16 cellular contexts compared by ENCODE assay signal in genomic region chr14:59249029-59249428, GRCh38.
DNase-seq lines count a peak whose midpoint lies in the region; TF ChIP-seq lines count a peak whose summit lies in the region.
"Had no signal": no experiment of that assay in that cellular context is flagged by ENCODE, and none has a peak within 500 bp of the region (broad histone marks: within the 10 kb centered on the region; RNA-seq: fewer than 3 reads in every experiment).

No MANE protein-coding gene starts in this region.

- H3K9me3 Mint-ChIP-seq in chondrocyte (ENCODE audit: low read depth) (no peaks in the 10 kb centered on the region), nephron (peaks cover under 1% of the 10 kb centered on the region)

- CTCF ChIA-PET in A673 (lab: Charles Lee), result no interaction called here

- POLR2A ChIA-PET in A673 (lab: Charles Lee; ENCODE audit: low non-redundant PET), result no interaction called here

- H3K36me3 ChIP-seq in A673 (ENCODE audit: insufficient read depth, low read length, poor library complexity, severe bottlenecking) (no peaks in the 10 kb centered on the region), SJCRH30 (no peaks in the 10 kb centered on the region)

- TF ChIP-seq CTCF in A673 (conservative IDR thresholded peaks at IDR 0.05; ENCODE audit: low read depth, low read length), result no peak
- no peak for TF ChIP-seq CTCF in chondrocyte (IDR thresholded peaks at IDR 0.05)
- TF ChIP-seq CTCF in nephron (IDR thresholded peaks at IDR 0.05; ENCODE audit: unreplicated experiment in 3 of 3), result no peak

- BruUV-seq in A673 (replicated peaks; lab: Mats Ljungman, UMichigan), result no TSS peak

- intact Hi-C loops in A673 (cut with micrococcal nuclease; ENCODE audit: unreplicated experiment), result no loop called here

- H3K27me3 Mint-ChIP-seq in chondrocyte (ENCODE audit: low read depth), result no peaks in the 10 kb centered on the region
- no peaks in the 10 kb centered on the region for H3K27me3 Mint-ChIP-seq in nephron (ENCODE audit: low read depth)

- H3K9me3 ChIP-seq in A673 (ENCODE audit: low read depth, low read length, poor library complexity, severe bottlenecking), result no peaks in the 10 kb centered on the region
- H3K9me3 ChIP-seq in SJCRH30 (replicated peaks), result no peaks in the 10 kb centered on the region

- H3K4me1 ChIP-seq in A673 (ENCODE audit: insufficient read depth, low read length, poor library complexity, severe bottlenecking) (peaks cover 21% of the 10 kb centered on the region), SJCRH30 (peaks cover 13% of the 10 kb centered on the region)

- peak overlapping the region; percentile 27 for H3K27ac Mint-ChIP-seq in chondrocyte (ENCODE audit: unreplicated experiment)
- peak overlapping the region; percentile 58 to 93 (median 71) for H3K27ac Mint-ChIP-seq in nephron

- H3K27me3 ChIP-seq in A673 (replicated peaks; ENCODE audit: insufficient read depth, low read depth, low read length, poor library complexity), result no peaks in the 10 kb centered on the region
- no peaks in the 10 kb centered on the region for H3K27me3 ChIP-seq in SJCRH30

- H3K4me3 Mint-ChIP-seq in chondrocyte (ENCODE audit: unreplicated experiment), result no peak overlapping the region
- no peak overlapping the region for H3K4me3 Mint-ChIP-seq in nephron

- H3K36me3 Mint-ChIP-seq in chondrocyte (ENCODE audit: low read depth), result peaks cover 1% of the 10 kb centered on the region
- peaks cover 10% of the 10 kb centered on the region for H3K36me3 Mint-ChIP-seq in nephron (ENCODE audit: low read depth)

- H3K4me3 ChIP-seq in A673 (ENCODE audit: low read depth, low read length, poor library complexity, severe bottlenecking) (no peak overlapping the region), SJCRH30 (no peak overlapping the region)
- H3K4me3 ChIP-seq: PC-9 had no signal

- DNase-seq in A673 (ENCODE audit: low spot score) (peak; percentile 9), SJCRH30 (no peak), chondrocyte (ENCODE audit: low spot score) (no peak), COLO668 (lab: John Stamatoyannopoulos, UW; ENCODE audit: unreplicated experiment) (no peak), SHP77 treated with DMSO at 0.1 percent for 48 hours (lab: John Stamatoyannopoulos, UW) (no peak), NCI-H1048 (lab: John Stamatoyannopoulos, UW) (no peak)
- DNase-seq: DMS 273 treated with DMSO at 0.1 percent for 48 hours, GF-D8, GOT3, KG1, NCI-H1092, NCI-H146, NCI-H510A treated with DMSO at 0.1 percent for 48 hours, PC-9 had no signal

- peak overlapping the region; percentile 28 for H3K27ac ChIP-seq in A673 (ENCODE audit: low read depth, low read length, poor library complexity, severe bottlenecking)
- H3K27ac ChIP-seq in SJCRH30, result peak overlapping the region; percentile 9
- H3K27ac ChIP-seq: C4-2B, PC-9 had no signal

- H3K4me1 Mint-ChIP-seq in chondrocyte (ENCODE audit: low read depth) (peaks cover 51% of the 10 kb centered on the region), nephron (peaks cover 56% of the 10 kb centered on the region)
